Comparison of ENCODE assay signal across 26 cellular contexts in genomic region chr7:155318245-155318644, GRCh38.
"Had no signal": no experiment of that assay in that cellular context is flagged by ENCODE, and none has a peak within 500 bp of the region (broad histone marks: within the 10 kb centered on the region; RNA-seq: fewer than 3 reads in every experiment).

No MANE protein-coding gene starts in this region.

- H3K27me3 ChIP-seq: pancreas, testis, uterus had no signal

- FAIRE-seq: pancreas had no signal

- H3K4me2 ChIP-seq: smooth muscle cell had no signal

- H3K9me3 ChIP-seq: neutrophil, pancreas, psoas muscle, suprapubic skin, testis, tibial artery, transverse colon, upper lobe of right lung, uterus had no signal

- H3K4me3 ChIP-seq: pancreas, psoas muscle, skin epidermis, smooth muscle cell, spleen, suprapubic skin, testis, tibial artery, transverse colon, upper lobe of right lung, uterus had no signal

- DNase-seq: naive thymus-derived CD8-positive, alpha-beta T cell; nephron progenitor cell; nucleus accumbens; pancreas; psoas muscle; right cardiac atrium; spleen; stimulated activated CD4-positive, alpha-beta T cell treated with anti-CD3 and anti-CD28 coated beads, Interleukin-12 subunit alpha, Interleukin-12 subunit beta, amount 100 ng/mL, for 4 hours; stimulated activated CD4-positive, alpha-beta T cell treated with anti-CD3 and anti-CD28 coated beads, Interleukin-1b, Interleukin-23, amount 100 ng/mL, for 48 hours; stimulated activated CD4-positive, alpha-beta T cell treated with anti-CD3 and anti-CD28 coated beads, Interleukin-4, amount 100 ng/mL, for 1 hour; stimulated activated CD4-positive, alpha-beta T cell treated with anti-CD3 and anti-CD28 coated beads, Interleukin-4, amount 100 ng/mL, for 4 hours; stimulated activated naive CD4-positive, alpha-beta T cell; stimulated activated naive CD8-positive, alpha-beta T cell treated with anti-CD3 and anti-CD28 coated beads, Interleukin-15, amount 100 ng/mL, for 72 hours; stimulated activated naive CD8-positive, alpha-beta T cell treated with anti-CD3 and anti-CD28 coated beads, Interleukin-15, Interleukin-2, amounts not matched to agents 100 U/mL and 50 U/mL, for 24 hours; substantia nigra; testis; tibial artery; transverse colon; upper lobe of right lung; uterus had no signal

- H3K27ac ChIP-seq: neutrophil, pancreas, psoas muscle, skin epidermis, spleen, suprapubic skin, testis, tibial artery, transverse colon, upper lobe of right lung, uterus had no signal

- ATAC-seq: naive thymus-derived CD8-positive, alpha-beta T cell; pancreas; psoas muscle; right cardiac atrium; sciatic nerve; stimulated activated memory B cell treated with anti-CD40 and anti-IgM and Interleukin-4, amounts not matched to agents 10 μg/mL and 1 μg/mL and 100 μg/mL, for 72 hours; stimulated activated naive CD8-positive, alpha-beta T cell treated with anti-CD3 and anti-CD28 coated beads, Interleukin-15, amount 100 ng/mL, for 72 hours; stimulated activated naive CD8-positive, alpha-beta T cell treated with anti-CD3 and anti-CD28 coated beads, Interleukin-15, Interleukin-2, amounts not matched to agents 100 U/mL and 50 U/mL, for 24 hours had no signal

- H3K36me3 ChIP-seq: neutrophil, pancreas, spleen, suprapubic skin, tibial artery, transverse colon, upper lobe of right lung, uterus had no signal

- H3K4me1 ChIP-seq: pancreas, psoas muscle, spleen, suprapubic skin, testis, tibial artery, transverse colon, upper lobe of right lung, uterus had no signal
